In the genomic region with DNA sequence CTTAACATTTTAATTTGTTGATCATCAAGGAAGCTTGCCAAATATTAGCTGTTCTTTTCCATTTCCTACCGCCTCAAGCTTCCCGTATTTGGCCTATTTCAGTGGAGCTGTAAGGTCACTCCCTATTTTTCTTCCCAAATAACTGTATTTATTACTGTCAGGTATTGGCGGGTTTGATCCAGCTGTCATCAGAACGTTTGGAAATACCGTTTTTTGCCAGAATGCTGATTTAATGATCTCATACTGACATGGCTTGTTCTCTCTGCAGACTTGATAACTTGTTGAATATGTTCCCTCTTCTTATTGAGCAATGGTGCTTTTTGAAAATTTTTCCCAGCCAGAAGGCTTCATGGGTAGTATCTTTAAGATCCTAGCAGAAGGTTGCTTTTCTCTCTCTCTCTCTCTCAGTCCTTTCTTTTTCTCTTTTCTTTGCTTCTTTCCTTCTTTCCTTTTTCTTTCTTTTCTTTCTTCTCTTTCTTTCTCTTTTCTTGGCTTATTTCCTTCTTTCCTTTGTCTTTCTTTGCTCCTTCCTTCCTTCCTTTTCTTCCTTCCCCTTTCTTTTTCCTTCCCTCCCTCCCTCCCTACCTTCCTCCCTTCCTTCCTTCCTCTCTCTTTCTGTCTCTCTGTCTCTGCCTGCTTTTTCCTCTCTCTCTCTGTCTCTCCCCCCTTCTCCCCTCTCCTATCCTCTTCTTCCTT, we compare ENCODE assay signal across 11 cellular contexts. TPM values are rescaled to one million over a fixed set of nuclear protein-coding genes. Genes with fewer than 3 reads are reported as not detected.
A peak's percentile ranks its signal among the peaks of the same experiment; 100 is the strongest.
DNase-seq lines count a peak whose midpoint lies in the region; ATAC-seq and TF ChIP-seq lines count a peak whose summit lies in the region.
"Had no signal": no experiment of that assay in that cellular context is flagged by ENCODE, and none has a peak within 500 bp of the region (broad histone marks: within the 10 kb centered on the region; RNA-seq: fewer than 3 reads in every experiment).

No MANE protein-coding gene starts in this region.

- H3K4me3 ChIP-seq in Caco-2 (ENCODE audit: low read depth, low read length) (no peak overlapping the region), gastroesophageal sphincter (no peak overlapping the region), skeletal muscle cell (ENCODE audit: low read depth, low read length) (no peak overlapping the region), MG63 (no peak overlapping the region)

- no peaks in the 10 kb centered on the region for H3K9me3 ChIP-seq in Caco-2
- no peaks in the 10 kb centered on the region for H3K9me3 ChIP-seq in gastroesophageal sphincter
- H3K9me3 ChIP-seq in MG63, result no peaks in the 10 kb centered on the region

- H3K27ac Mint-ChIP-seq in Caco-2 (ENCODE audit: unreplicated experiment) (peak overlapping the region; percentile 24), WTC11 (peak overlapping the region; percentile 97)

- no peak for TF ChIP-seq EP300 in gastroesophageal sphincter (IDR thresholded peaks at IDR 0.05)

- ATAC-seq in WTC11 (no peak), gastroesophageal sphincter (peak; percentile 58), HG03095 (IDR thresholded peaks at IDR 0.05; ENCODE audit: unreplicated experiment) (no peak)

- H3K36me3 Mint-ChIP-seq in Caco-2 (ENCODE audit: insufficient read depth, unreplicated experiment) (peaks cover 51% of the 10 kb centered on the region), WTC11 (no peaks in the 10 kb centered on the region)

- H3K4me1 Mint-ChIP-seq in Caco-2 (ENCODE audit: low read depth, unreplicated experiment) (peaks cover 23% of the 10 kb centered on the region), WTC11 (peaks cover 94% of the 10 kb centered on the region)

- no peak overlapping the region for H3K4me3 Mint-ChIP-seq in Caco-2 (ENCODE audit: unreplicated experiment)
- H3K4me3 Mint-ChIP-seq in WTC11, result peak overlapping the region; percentile 39; the same call in 1 of the 2 replicates

- H3K9me3 Mint-ChIP-seq in Caco-2 (ENCODE audit: unreplicated experiment) (no peaks in the 10 kb centered on the region), WTC11 (no peaks in the 10 kb centered on the region)

- H3K27me3 ChIP-seq in Caco-2 (replicated peaks; ENCODE audit: control insufficient read depth, insufficient read depth, low read length) (no peaks in the 10 kb centered on the region), gastroesophageal sphincter (no peaks in the 10 kb centered on the region), MG63 (no peaks in the 10 kb centered on the region)

- DNase-seq in Caco-2 (no peak), WTC11 (ENCODE audit: low spot score) (no peak), skeletal muscle cell (ENCODE audit: low read depth) (peak; percentile 33), MG63 (no peak), NCI-H1048 (lab: John Stamatoyannopoulos, UW) (no peak), NCI-H446 (lab: John Stamatoyannopoulos, UW) (no peak)
- DNase-seq: activated T-cell treated with anti-CD3 and anti-CD28 coated beads, Interleukin-2, amount 50 U/mL, for 1 hour; caudate nucleus; glutamatergic neuron had no signal

- CTCF ChIA-PET in Caco-2 (lab: Charles Lee), result interaction anchor here (0.6 to 0.9 kb wide), 2 partner anchors 11 to 172 kb away, joined by 3 to 5 read pairs; no protein-coding TSS in a partner anchor
- CTCF ChIA-PET in WTC11 (lab: Charles Lee), result interaction anchor here (0.9 to 1.5 kb wide), 4 partner anchors 11 to 38 kb away, joined by 4 to 6 read pairs (median 5); no protein-coding TSS in a partner anchor

- 36 to 56% methylated on average over 5 of the region's 5 CpGs for WGBS in gastroesophageal sphincter (ENCODE audit: low coverage in 1 of 2), 2 donors

- H3K36me3 ChIP-seq in Caco-2 (ENCODE audit: control insufficient read depth, insufficient read depth, low read length) (no peaks in the 10 kb centered on the region), gastroesophageal sphincter (no peaks in the 10 kb centered on the region), MG63 (no peaks in the 10 kb centered on the region)

- TF ChIP-seq POLR2A in gastroesophageal sphincter (IDR thresholded peaks at IDR 0.05), result no peak

- H3K4me1 ChIP-seq in Caco-2, result peaks cover 16% of the 10 kb centered on the region; the same call in 1 of the 2 replicates
- peaks cover 0 to 74% (median 26%) of the 10 kb centered on the region in 3 donors for H3K4me1 ChIP-seq in gastroesophageal sphincter

- H3K27ac ChIP-seq in gastroesophageal sphincter, result peak overlapping the region in 3 of 4 donors; percentile 77 to 87 (median 86)

- no TSS peak for BruUV-seq in Caco-2 (replicated peaks; lab: Mats Ljungman, UMichigan)

- TF ChIP-seq CTCF in Caco-2 (IDR thresholded peaks at IDR 0.05; ENCODE audit: insufficient read depth in 1 of 2, low read depth in 1 of 2, low read length in 1 of 2, severe bottlenecking in 1 of 2, unreplicated experiment in 1 of 2) (no peak), WTC11 (IDR thresholded peaks at IDR 0.05) (no peak), gastroesophageal sphincter (IDR thresholded peaks at IDR 0.05) (no peak)

- H3K27me3 Mint-ChIP-seq in Caco-2 (ENCODE audit: insufficient read depth, unreplicated experiment), result no peaks in the 10 kb centered on the region
- no peaks in the 10 kb centered on the region for H3K27me3 Mint-ChIP-seq in WTC11 (ENCODE audit: low read depth)

- POLR2A ChIA-PET in Caco-2 (lab: Charles Lee), result no interaction called here
- POLR2A ChIA-PET in WTC11 (lab: Charles Lee), result no interaction called here

- intact Hi-C loops in Caco-2 (cut with micrococcal nuclease; ENCODE audit: unreplicated experiment), result no loop called here

TF ChIP-seq in WTC11, 78 proteins besides CTCF, POLR2A, EP300 and RAD21:
- TF ChIP-seq, protein P1, sequence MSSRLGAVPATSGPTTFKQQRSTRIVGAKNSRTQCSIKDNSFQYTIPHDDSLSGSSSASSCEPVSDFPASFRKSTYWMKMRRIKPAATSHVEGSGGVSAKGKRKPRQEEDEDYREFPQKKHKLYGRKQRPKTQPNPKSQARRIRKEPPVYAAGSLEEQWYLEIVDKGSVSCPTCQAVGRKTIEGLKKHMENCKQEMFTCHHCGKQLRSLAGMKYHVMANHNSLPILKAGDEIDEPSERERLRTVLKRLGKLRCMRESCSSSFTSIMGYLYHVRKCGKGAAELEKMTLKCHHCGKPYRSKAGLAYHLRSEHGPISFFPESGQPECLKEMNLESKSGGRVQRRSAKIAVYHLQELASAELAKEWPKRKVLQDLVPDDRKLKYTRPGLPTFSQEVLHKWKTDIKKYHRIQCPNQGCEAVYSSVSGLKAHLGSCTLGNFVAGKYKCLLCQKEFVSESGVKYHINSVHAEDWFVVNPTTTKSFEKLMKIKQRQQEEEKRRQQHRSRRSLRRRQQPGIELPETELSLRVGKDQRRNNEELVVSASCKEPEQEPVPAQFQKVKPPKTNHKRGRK (CRISPR knock-in tag; IDR thresholded peaks at IDR 0.05; ENCODE audit: borderline replicate concordance), result 0 out of 2 replicates have a peak, but pooled peaks have one; percentile 60
- no peak for TF ChIP-seq NR2C2 (CRISPR knock-in tag; IDR thresholded peaks at IDR 0.05)

RNA-seq across cellular contexts. Expression of gene CUX1, which starts 42.1 kb away (rescaled TPM):
- total RNA-seq in Caco-2 (2022), result 113 and 116 TPM in 2 replicates
- 64.3 to 77.1 TPM (median 76.1 TPM) in 3 replicates for total RNA-seq in WTC11 (2021)
- 100 to 1,000 TPM in 2 of 4 donors, 10 to 100 TPM in 2; 84.4 to 134 (median 110) TPM for total RNA-seq in gastroesophageal sphincter
- 3.7 and 7.1 TPM in 2 replicates for total RNA-seq in MG63 (2014; rRNA removed; shearing (Covaris generic); ENCODE audit: low replicate concordance)
